ENCODE assay signal across 22 cellular contexts in genomic region chr6:108878942-108879341, GRCh38.
"Had no signal": no experiment of that assay in that cellular context is flagged by ENCODE, and none has a peak within 500 bp of the region (broad histone marks: within the 10 kb centered on the region; RNA-seq: fewer than 3 reads in every experiment).

No MANE protein-coding gene starts in this region.

- H3K9me3 Mint-ChIP-seq: WTC11 had no signal

- H3K27me3 Mint-ChIP-seq: activated CD8-positive, alpha-beta T cell treated with anti-CD3 and anti-CD28 coated beads for 36 hours; activated naive CD4-positive, alpha-beta T cell treated with anti-CD3 and anti-CD28 coated beads, Interleukin-2, amount 50 U/mL, for 24 hours; activated naive CD8-positive, alpha-beta T cell treated with anti-CD3 and anti-CD28 coated beads for 36 hours; activated naive CD8-positive, alpha-beta T cell treated with anti-CD3 and anti-CD28 coated beads, Interleukin-2, amount 50 U/mL, for 24 hours; central memory CD8-positive, alpha-beta T cell had no signal

- H3K36me3 ChIP-seq: brain microvascular endothelial cell had no signal

- ATAC-seq: activated CD8-positive, alpha-beta T cell treated with anti-CD3 and anti-CD28 coated beads for 36 hours; activated naive CD8-positive, alpha-beta T cell treated with anti-CD3 and anti-CD28 coated beads, Interleukin-2, amount 50 U/mL, for 24 hours; activated T-cell treated with anti-CD3 and anti-CD28 coated beads, Interleukin-2, amount 50 U/mL, for 4 hours; esophagus mucosa; WTC11 had no signal

- H3K36me3 Mint-ChIP-seq: WTC11 had no signal

- DNase-seq: activated CD4-positive, alpha-beta T cell treated with anti-CD3 and anti-CD28 coated beads for 1 hour; activated CD4-positive, alpha-beta T cell treated with anti-CD3 and anti-CD28 coated beads for 4 hours; activated CD4-positive, alpha-beta T cell treated with anti-CD3 and anti-CD28 coated beads, Interleukin-2, amount 50 U/mL, for 1 hour; activated CD4-positive, alpha-beta T cell treated with anti-CD3 and anti-CD28 coated beads, Interleukin-2, amount 50 U/mL, for 48 hours; activated CD8-positive, alpha-beta memory T cell treated with anti-CD3 and anti-CD28 coated beads for 24 hours; activated CD8-positive, alpha-beta T cell treated with anti-CD3 and anti-CD28 coated beads for 36 hours; activated effector memory CD4-positive, alpha-beta T cell treated with anti-CD3 and anti-CD28 coated beads, Interleukin-2, amount 50 U/mL, for 16 hours; activated naive CD4-positive, alpha-beta T cell treated with anti-CD3 and anti-CD28 coated beads for 36 hours; activated naive CD8-positive, alpha-beta T cell treated with anti-CD3 and anti-CD28 coated beads for 36 hours; activated naive CD8-positive, alpha-beta T cell treated with anti-CD3 and anti-CD28 coated beads, Interleukin-2, amount 50 U/mL, for 24 hours; activated T-cell treated with anti-CD3 and anti-CD28 coated beads, Interleukin-2, amount 50 U/mL, for 4 hours; brain microvascular endothelial cell; effector CD8-positive, alpha-beta T cell; foreskin fibroblast; head of caudate nucleus; T-helper 2 cell had no signal

- H3K27me3 ChIP-seq: brain microvascular endothelial cell had no signal

- H3K27ac Mint-ChIP-seq: activated CD8-positive, alpha-beta T cell treated with anti-CD3 and anti-CD28 coated beads for 36 hours; activated naive CD4-positive, alpha-beta T cell treated with anti-CD3 and anti-CD28 coated beads for 36 hours; activated naive CD4-positive, alpha-beta T cell treated with anti-CD3 and anti-CD28 coated beads, Interleukin-2, amount 50 U/mL, for 24 hours; activated naive CD8-positive, alpha-beta T cell treated with anti-CD3 and anti-CD28 coated beads for 36 hours; activated naive CD8-positive, alpha-beta T cell treated with anti-CD3 and anti-CD28 coated beads, Interleukin-2, amount 50 U/mL, for 24 hours; activated T-helper 2 cell treated with anti-CD3 and anti-CD28 coated beads, Interferon-gamma antibody, Interleukin-2, Interleukin-4, amounts not matched to agents 10 μg/mL and 5 μg/mL and 100 μg/mL, durations not matched to agents 14 hours and 24 hours and 36 hours; WTC11 had no signal

- H3K27ac ChIP-seq: brain microvascular endothelial cell, VCaP had no signal

- H3K4me3 Mint-ChIP-seq: activated CD8-positive, alpha-beta T cell treated with anti-CD3 and anti-CD28 coated beads for 36 hours; activated naive CD4-positive, alpha-beta T cell treated with anti-CD3 and anti-CD28 coated beads for 36 hours; activated naive CD4-positive, alpha-beta T cell treated with anti-CD3 and anti-CD28 coated beads, Interleukin-2, amount 50 U/mL, for 24 hours; activated naive CD8-positive, alpha-beta T cell treated with anti-CD3 and anti-CD28 coated beads for 36 hours; activated naive CD8-positive, alpha-beta T cell treated with anti-CD3 and anti-CD28 coated beads, Interleukin-2, amount 50 U/mL, for 24 hours; activated T-cell treated with anti-CD3 and anti-CD28 coated beads, Interleukin-2, amount 50 U/mL, for 4 hours; central memory CD8-positive, alpha-beta T cell; WTC11 had no signal
